ENCODE assay signal across 15 cellular contexts in genomic region chr5:59104400-59105117, GRCh38.
A peak's percentile ranks its signal among the peaks of the same experiment; 100 is the strongest.
DNase-seq lines count a peak whose midpoint lies in the region; ATAC-seq and TF ChIP-seq lines count a peak whose summit lies in the region.
"Had no signal": no experiment of that assay in that cellular context is flagged by ENCODE, and none has a peak within 500 bp of the region (broad histone marks: within the 10 kb centered on the region; RNA-seq: fewer than 3 reads in every experiment).

No MANE protein-coding gene starts in this region.

- H3K79me2 ChIP-seq in SK-N-SH (ENCODE audit: insufficient read depth) = no peaks in the 10 kb centered on the region
- H3K79me2 ChIP-seq: parathyroid adenoma had no signal

- H2AFZ ChIP-seq in SK-N-SH (ENCODE audit: low read depth) = no peak overlapping the region
- H2AFZ ChIP-seq: parathyroid adenoma had no signal

- H3K9ac ChIP-seq in SK-N-SH (no peak overlapping the region), SK-N-MC (ENCODE audit: insufficient read length) (no peak overlapping the region)
- H3K9ac ChIP-seq: parathyroid adenoma had no signal

- peaks cover 18 to 31% of the 10 kb centered on the region in 2 donors for H3K4me1 Mint-ChIP-seq in immature natural killer cell
- peaks cover 57% of the 10 kb centered on the region for H3K4me1 Mint-ChIP-seq in activated CD4-positive, alpha-beta memory T cell treated with anti-CD3 and anti-CD28 coated beads, Interleukin-2, amount 10 ng/mL, durations not matched to agents 7 days and 5 days

- 70% methylated on average over 9 of the region's 9 CpGs for WGBS in SK-N-SH (ENCODE audit: low lambda C conversion rate)
- 45 to 65% (median 51%) methylated on average over 9 of the region's 9 CpGs for WGBS in psoas muscle, 3 donors

- H3K4me3 Mint-ChIP-seq in immature natural killer cell = no peak overlapping the region
- no peak overlapping the region for H3K4me3 Mint-ChIP-seq in activated CD4-positive, alpha-beta memory T cell treated with anti-CD3 and anti-CD28 coated beads, Interleukin-2, amount 10 ng/mL, durations not matched to agents 7 days and 5 days
- H3K4me3 Mint-ChIP-seq: effector memory CD8-positive, alpha-beta T cell had no signal

- H3K27ac ChIP-seq in SK-N-SH (ENCODE audit: low read depth in 2 of 2, low read length in 1 of 2) (peak overlapping the region in 1 of 2 experiments; percentile 52; a peak in 1 of 4 replicates), SK-N-MC (0 out of 2 replicates have a peak overlapping the region, but pooled peaks have one; percentile 2), psoas muscle (peak overlapping the region; percentile 40)
- H3K27ac ChIP-seq: parathyroid adenoma had no signal

- no peak for DNase-seq in SK-N-SH
- DNase-seq in SK-N-MC (ENCODE audit: low read depth, low spot score) = no peak
- DNase-seq in immature natural killer cell = no peak
- no peak for DNase-seq in psoas muscle
- no peak for DNase-seq in A172 (ENCODE audit: low spot score)
- no peak for DNase-seq in activated CD4-positive, alpha-beta memory T cell treated with anti-CD3 and anti-CD28 coated beads, Interleukin-2, amount 10 ng/mL, durations not matched to agents 7 days and 5 days
- DNase-seq: 8988T; activated CD8-positive, alpha-beta memory T cell treated with anti-CD3 and anti-CD28 coated beads for 24 hours; effector memory CD8-positive, alpha-beta T cell; H7; NCI-H2107; SHP77 treated with DMSO at 0.1 percent for 48 hours had no signal

- no peaks in the 10 kb centered on the region for H3K9me3 ChIP-seq in SK-N-SH
- no peaks in the 10 kb centered on the region for H3K9me3 ChIP-seq in SK-N-MC (ENCODE audit: low read depth, low read length)
- H3K9me3 ChIP-seq in psoas muscle = no peaks in the 10 kb centered on the region

- no peak overlapping the region for H3K4me3 ChIP-seq in SK-N-SH (ENCODE audit: low read depth in 2 of 2, low read length in 1 of 2)
- no peak overlapping the region for H3K4me3 ChIP-seq in SK-N-MC
- no peak overlapping the region for H3K4me3 ChIP-seq in psoas muscle

- H3K27ac Mint-ChIP-seq in immature natural killer cell = peak overlapping the region in 4 of 6 donors; percentile 41 to 73 (median 44)
- H3K27ac Mint-ChIP-seq in activated CD4-positive, alpha-beta memory T cell treated with anti-CD3 and anti-CD28 coated beads, Interleukin-2, amount 10 ng/mL, durations not matched to agents 7 days and 5 days = no peak overlapping the region

- ATAC-seq in SK-N-SH treated with all-trans-retinoic acid at 6 μM for 48 hours = peak; percentile 61
- peak in 3 of 4 donors; percentile 9 to 26 (median 23) for ATAC-seq in psoas muscle
- ATAC-seq in activated CD4-positive, CD25-positive, alpha-beta regulatory T cell treated with anti-CD3 and anti-CD28 coated beads, Interleukin-2, amount 50 U/mL, for 24 hours = no peak
- ATAC-seq: effector memory CD8-positive, alpha-beta T cell had no signal

- intact Hi-C loops in psoas muscle (cut with DNase I) = no loop called here

- H3K36me3 ChIP-seq in SK-N-SH (replicated peaks in 1 of 2; ENCODE audit: control insufficient read depth in 1 of 2, insufficient read depth in 2 of 2, low read length in 1 of 2) = no peaks in the 10 kb centered on the region
- H3K36me3 ChIP-seq in SK-N-MC (ENCODE audit: insufficient read depth, low read length) = no peaks in the 10 kb centered on the region
- no peaks in the 10 kb centered on the region for H3K36me3 ChIP-seq in psoas muscle (ENCODE audit: insufficient read depth in 1 of 2, low read depth in 1 of 2)

- H3K4me1 ChIP-seq in SK-N-SH (ENCODE audit: control insufficient read depth in 1 of 2, insufficient read depth in 2 of 2, low read depth in 1 of 2, low read length in 1 of 2) (peaks cover 0 to 16% of the 10 kb centered on the region in 2 experiments; a peak in 2 of 4 replicates), psoas muscle (peaks cover 58% of the 10 kb centered on the region)
- H3K4me1 ChIP-seq: parathyroid adenoma had no signal

- no peak for TF ChIP-seq CTCF in SK-N-SH (IDR thresholded peaks at IDR 0.05)
- no peak for TF ChIP-seq CTCF in psoas muscle (IDR thresholded peaks at IDR 0.05)

- H3K4me2 ChIP-seq in SK-N-SH = no peak overlapping the region

- POLR2A ChIA-PET in SK-N-SH (lab: Yijun Ruan, JAX) = no interaction called here
- POLR2A ChIA-PET in activated CD4-positive, alpha-beta memory T cell treated with anti-CD3 and anti-CD28 coated beads, Interleukin-2, amount 10 ng/mL, durations not matched to agents 7 days and 5 days (lab: Charles Lee) = interaction anchor here (1.5 kb wide), 1 partner anchor 19 kb away, joined by 11 read pairs; no protein-coding TSS in a partner anchor

- CTCF ChIA-PET in SK-N-SH (lab: Yijun Ruan, JAX) = interaction anchor here (1.4 kb wide), 1 partner anchor 71 kb away, joined by 3 read pairs; no protein-coding TSS in a partner anchor
- CTCF ChIA-PET in activated CD4-positive, alpha-beta memory T cell treated with anti-CD3 and anti-CD28 coated beads, Interleukin-2, amount 10 ng/mL, durations not matched to agents 7 days and 5 days (lab: Charles Lee) = interaction anchor here (3.4 kb wide), 1 partner anchor 19 kb away, joined by 14 read pairs; no protein-coding TSS in a partner anchor

- no peak for TF ChIP-seq RAD21 in SK-N-SH (IDR thresholded peaks at IDR 0.05; ENCODE audit: low read length)

- TF ChIP-seq EP300 in SK-N-SH (IDR thresholded peaks at IDR 0.05; ENCODE audit: borderline replicate concordance in 1 of 2, low read depth in 1 of 2, low read length in 1 of 2) = no peak

- no peaks in the 10 kb centered on the region for H3K9me2 ChIP-seq in SK-N-SH

- peaks cover 0 to 7% (median 4%) of the 10 kb centered on the region in 3 donors for H3K27me3 Mint-ChIP-seq in immature natural killer cell (ENCODE audit: low read depth in 3 of 3)
- no peaks in the 10 kb centered on the region for H3K27me3 Mint-ChIP-seq in activated CD4-positive, alpha-beta memory T cell treated with anti-CD3 and anti-CD28 coated beads, Interleukin-2, amount 10 ng/mL, durations not matched to agents 7 days and 5 days
- H3K27me3 Mint-ChIP-seq: effector memory CD8-positive, alpha-beta T cell had no signal

- H3F3A ChIP-seq in SK-N-SH (replicated peaks; ENCODE audit: insufficient read depth) = no peaks in the 10 kb centered on the region

- no peaks in the 10 kb centered on the region for H3K9me3 Mint-ChIP-seq in immature natural killer cell
- no peaks in the 10 kb centered on the region for H3K9me3 Mint-ChIP-seq in activated CD4-positive, alpha-beta memory T cell treated with anti-CD3 and anti-CD28 coated beads, Interleukin-2, amount 10 ng/mL, durations not matched to agents 7 days and 5 days
- H3K9me3 Mint-ChIP-seq: effector memory CD8-positive, alpha-beta T cell had no signal

- H4K20me1 ChIP-seq in SK-N-SH (ENCODE audit: insufficient read depth) = no peaks in the 10 kb centered on the region

- peaks cover 0 to 4% (median 0%) of the 10 kb centered on the region in 3 donors for H3K36me3 Mint-ChIP-seq in immature natural killer cell
- H3K36me3 Mint-ChIP-seq in activated CD4-positive, alpha-beta memory T cell treated with anti-CD3 and anti-CD28 coated beads, Interleukin-2, amount 10 ng/mL, durations not matched to agents 7 days and 5 days (ENCODE audit: low read depth) = peaks cover 3% of the 10 kb centered on the region

- H3K27me3 ChIP-seq in SK-N-SH (ENCODE audit: insufficient read depth) = no peaks in the 10 kb centered on the region
- no peaks in the 10 kb centered on the region for H3K27me3 ChIP-seq in psoas muscle (ENCODE audit: insufficient read depth in 3 of 3, low read length in 2 of 3)

TF ChIP-seq in SK-N-SH treated with all-trans-retinoic acid at 6 μM for 48 hours, 23 proteins besides CTCF, POLR2A, EP300 and RAD21 (continues in another document):
- TF ChIP-seq PPARA (CRISPR knock-in tag; IDR thresholded peaks at IDR 0.05; ENCODE audit: borderline replicate concordance) (no peak), ZNF70 (CRISPR knock-in tag; IDR thresholded peaks at IDR 0.05) (no peak), ZFP3 (CRISPR knock-in tag; IDR thresholded peaks at IDR 0.05) (no peak)

TF ChIP-seq in SK-N-SH, 30 proteins besides CTCF, POLR2A, EP300 and RAD21:
- TF ChIP-seq YY1 (IDR thresholded peaks at IDR 0.05; ENCODE audit: low read depth) = no peak
- TF ChIP-seq RFX5 (IDR thresholded peaks at IDR 0.05; ENCODE audit: low read length) = no peak
- no peak for TF ChIP-seq JUND (IDR thresholded peaks at IDR 0.05)
- TF ChIP-seq SIN3A (IDR thresholded peaks at IDR 0.05; ENCODE audit: borderline replicate concordance, low read depth, low read length) = no peak

Comparison
In these comparisons a context has a peak if more than half of its experiments do, and no peak if none do; other contexts are left out.
1. ATAC-seq: peak in SK-N-SH treated with all-trans-retinoic acid at 6 μM for 48 hours (single experiment) and psoas muscle (3 of 4); none in activated CD4-positive, CD25-positive, alpha-beta regulatory T cell treated with anti-CD3 and anti-CD28 coated beads, Interleukin-2, amount 50 U/mL, for 24 hours (0 of 2).